ENCODE assay signal across 20 cellular contexts in genomic region chr17:2610640-2611175, GRCh38. TPM values are rescaled to one million over a fixed set of nuclear protein-coding genes. Genes with fewer than 3 reads are reported as not detected.
DNase-seq lines count a peak whose midpoint lies in the region; ATAC-seq, FAIRE-seq and TF ChIP-seq lines count a peak whose summit lies in the region.
"Had no signal": no experiment of that assay in that cellular context is flagged by ENCODE, and none has a peak within 500 bp of the region (broad histone marks: within the 10 kb centered on the region; RNA-seq: fewer than 3 reads in every experiment).

No MANE protein-coding gene starts in this region.

- TF ChIP-seq POLR2A in HepG2 (IDR thresholded peaks at IDR 0.05; ENCODE audit: insufficient read depth in 1 of 2, low read depth in 2 of 2, low read length in 2 of 2) (no peak), right lobe of liver (IDR thresholded peaks at IDR 0.05) (no peak)

- ATAC-seq in HepG2 (no peak), right lobe of liver (no peak), Panc1 (no peak), HG03520 (IDR thresholded peaks at IDR 0.05; ENCODE audit: unreplicated experiment) (no peak)
- ATAC-seq: Right ventricle myocardium inferior had no signal

- TF ChIP-seq RAD21 in HepG2 (CRISPR knock-in tag; IDR thresholded peaks at IDR 0.05) = no peak

- no peaks in the 10 kb centered on the region for H3K4me1 ChIP-seq in HepG2 (ENCODE audit: insufficient read depth, low read length)
- H3K4me1 ChIP-seq in right lobe of liver = peaks cover 0 to 13% (median 0%) of the 10 kb centered on the region in 4 donors
- H3K4me1 ChIP-seq in Panc1 (ENCODE audit: control insufficient read depth, insufficient read depth, low read length) = peaks cover 9% of the 10 kb centered on the region

- H3K9ac ChIP-seq in HepG2 (ENCODE audit: insufficient read depth, low read depth, low read length) = no peak overlapping the region

- POLR2A ChIA-PET in HepG2 (lab: Yijun Ruan, JAX) = no interaction called here
- POLR2A ChIA-PET in Panc1 (lab: Charles Lee) = no interaction called here

- H3K36me3 ChIP-seq in HepG2 (replicated peaks in 1 of 2; ENCODE audit: control insufficient read depth in 1 of 2, insufficient read depth in 2 of 2, low read length in 2 of 2) (no peaks in the 10 kb centered on the region; a peak in 3 of 5 replicates), right lobe of liver (no peaks in the 10 kb centered on the region), Panc1 (ENCODE audit: control insufficient read depth, insufficient read depth, low read length) (no peaks in the 10 kb centered on the region)
- H3K36me3 ChIP-seq: adrenal gland, esophagus muscularis mucosa, uterus had no signal

- 97% methylated on average over 2 of the region's 2 CpGs for WGBS in HepG2 (ENCODE audit: low lambda C conversion rate)
- WGBS in right lobe of liver (ENCODE audit: insufficient coverage, low coverage, low lambda C conversion rate, missing lambda C conversion rate) = 83% methylated on average over 2 of the region's 2 CpGs

- H3K9me3 ChIP-seq in HepG2 (ENCODE audit: low read length) (no peaks in the 10 kb centered on the region), right lobe of liver (no peaks in the 10 kb centered on the region), Panc1 (ENCODE audit: control insufficient read depth, insufficient read depth, low read depth, low read length) (no peaks in the 10 kb centered on the region)
- H3K9me3 ChIP-seq: adrenal gland, esophagus muscularis mucosa, spleen, uterus had no signal

- H3K27me3 ChIP-seq in HepG2 (ENCODE audit: control insufficient read depth in 1 of 2, insufficient read depth in 2 of 2, low read length in 2 of 2) (no peaks in the 10 kb centered on the region), right lobe of liver (no peaks in the 10 kb centered on the region), Panc1 (ENCODE audit: control insufficient read depth, insufficient read depth, low read length) (no peaks in the 10 kb centered on the region)
- H3K27me3 ChIP-seq: adrenal gland, esophagus muscularis mucosa, spleen, uterus had no signal

- H3K4me2 ChIP-seq in HepG2 (ENCODE audit: low read depth, low read length) = no peak overlapping the region

- DNase-seq in HepG2 (ENCODE audit: low spot score) (no peak), right lobe of liver (no peak), Panc1 (ENCODE audit: low read depth, low spot score) (no peak), iris pigment epithelial cell (ENCODE audit: low read depth) (peak; percentile 15), NCI-H69 (lab: John Stamatoyannopoulos, UW) (no peak), NCI-H1105 (lab: John Stamatoyannopoulos, UW) (no peak), middle frontal gyrus (ENCODE audit: extremely low spot score, low spot score) (no peak)
- DNase-seq: activated CD4-positive, alpha-beta T cell treated with anti-CD3 and anti-CD28 coated beads, Interleukin-2, amount 50 U/mL, for 1 hour; adrenal gland; COR-L47; naive B cell; NCI-H1436; spleen; stimulated activated CD8-positive, alpha-beta memory T cell treated with anti-CD3 and anti-CD28 coated beads, Interleukin-4, amount 100 ng/mL, for 48 hours; substantia nigra; T-helper 1 cell; uterus had no signal

- no peak for TF ChIP-seq CTCF in HepG2 (CRISPR knock-in tag; IDR thresholded peaks at IDR 0.05)
- no peak for TF ChIP-seq CTCF in right lobe of liver (IDR thresholded peaks at IDR 0.05)
- TF ChIP-seq CTCF in Panc1 (IDR thresholded peaks at IDR 0.05) = no peak

- H3K4me3 ChIP-seq in HepG2 (replicated peaks in 1 of 3; ENCODE audit: insufficient read depth in 1 of 3, low read depth in 2 of 3, low read length in 3 of 3) (no peak overlapping the region), right lobe of liver (no peak overlapping the region), Panc1 (ENCODE audit: low read depth in 2 of 2, low read length in 2 of 2) (no peak overlapping the region)
- H3K4me3 ChIP-seq: adrenal gland, esophagus muscularis mucosa, spleen, uterus had no signal

- intact Hi-C loops in HepG2 (cut with micrococcal nuclease; ENCODE audit: unreplicated experiment) (no loop called here), right lobe of liver (cut with DNase I) (no loop called here), Panc1 (cut with micrococcal nuclease; ENCODE audit: unreplicated experiment) (no loop called here)

- no peak for FAIRE-seq in HepG2 (lab: Jason Lieb, UNC)

- H3K27ac ChIP-seq in HepG2 (ENCODE audit: extremely low read length, insufficient read depth, low read length) (no peak overlapping the region), right lobe of liver (no peak overlapping the region), Panc1 (ENCODE audit: low read length) (no peak overlapping the region)
- H3K27ac ChIP-seq: adrenal gland, esophagus muscularis mucosa, spleen, uterus had no signal

- H2AFZ ChIP-seq in HepG2 (ENCODE audit: low read length) = no peak overlapping the region

- CTCF ChIA-PET in HepG2 (lab: Yijun Ruan, JAX; ENCODE audit: low intra/inter-chr PET ratio, low total read pairs) = no interaction called here
- CTCF ChIA-PET in Panc1 (lab: Charles Lee) = no interaction called here

- TF ChIP-seq EP300 in HepG2 (IDR thresholded peaks at IDR 0.05; ENCODE audit: low read depth in 2 of 2, low read length in 2 of 2) (no peak), HepG2 (CRISPR knock-in tag; IDR thresholded peaks at IDR 0.05; ENCODE audit: borderline replicate concordance) (no peak)

- H3K79me2 ChIP-seq in HepG2 (ENCODE audit: insufficient read depth, low read length) = peaks cover 92% of the 10 kb centered on the region

- TSS peak; percentile 21 for BruUV-seq in HepG2 (replicated peaks; lab: Mats Ljungman, UMichigan)
- BruUV-seq in Panc1 (replicated peaks; lab: Mats Ljungman, UMichigan) = TSS peak; percentile 20

- H4K20me1 ChIP-seq in HepG2 (ENCODE audit: insufficient read depth, low read length) = peaks cover 46% of the 10 kb centered on the region

- in situ Hi-C loops in HepG2 (cut with HindIII; ENCODE audit: extremely low pct_ligation_motif_present, low pct_unique_long_range_greater_than_20kb) (no loop called here), Panc1 (cut with HindIII; ENCODE audit: low pct_unique_long_range_greater_than_20kb, low sequenced_read_pairs) (no loop called here)

TF ChIP-seq in HepG2, 621 proteins besides CTCF, POLR2A, EP300 and RAD21 (continues in another document):
- TF ChIP-seq ZNF232 (CRISPR knock-in tag; IDR thresholded peaks at IDR 0.05; ENCODE audit: borderline replicate concordance) = no peak
- TF ChIP-seq ZNF75D (CRISPR knock-in tag; IDR thresholded peaks at IDR 0.05; ENCODE audit: borderline replicate concordance) = no peak
- TF ChIP-seq ETV5 (CRISPR knock-in tag; IDR thresholded peaks at IDR 0.05; ENCODE audit: borderline replicate concordance) = no peak
- TF ChIP-seq, protein P1, sequence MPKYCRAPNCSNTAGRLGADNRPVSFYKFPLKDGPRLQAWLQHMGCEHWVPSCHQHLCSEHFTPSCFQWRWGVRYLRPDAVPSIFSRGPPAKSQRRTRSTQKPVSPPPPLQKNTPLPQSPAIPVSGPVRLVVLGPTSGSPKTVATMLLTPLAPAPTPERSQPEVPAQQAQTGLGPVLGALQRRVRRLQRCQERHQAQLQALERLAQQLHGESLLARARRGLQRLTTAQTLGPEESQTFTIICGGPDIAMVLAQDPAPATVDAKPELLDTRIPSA (CRISPR knock-in tag; IDR thresholded peaks at IDR 0.05; ENCODE audit: borderline replicate concordance) = no peak
- TF ChIP-seq STAG1 (CRISPR knock-in tag; IDR thresholded peaks at IDR 0.05) = no peak
- TF ChIP-seq HCFC1 (IDR thresholded peaks at IDR 0.05; ENCODE audit: low read depth, low read length) = no peak
- TF ChIP-seq ADNP (CRISPR knock-in tag; IDR thresholded peaks at IDR 0.05) = no peak
- TF ChIP-seq ZNF879 (CRISPR knock-in tag; IDR thresholded peaks at IDR 0.05) = no peak
- TF ChIP-seq ZNF235 (CRISPR knock-in tag; IDR thresholded peaks at IDR 0.05; ENCODE audit: borderline replicate concordance) = no peak
- no peak for TF ChIP-seq ZSCAN9 (CRISPR knock-in tag; IDR thresholded peaks at IDR 0.05; ENCODE audit: borderline replicate concordance)
- TF ChIP-seq TAF1 (CRISPR knock-in tag; IDR thresholded peaks at IDR 0.05) = no peak
- TF ChIP-seq NR3C1 (CRISPR knock-in tag; IDR thresholded peaks at IDR 0.05) = no peak
- TF ChIP-seq HHEX (CRISPR knock-in tag; IDR thresholded peaks at IDR 0.05) = no peak

RNA-seq across cellular contexts. Expression of gene PAFAH1B1, which starts 17.3 kb away (rescaled TPM):
- total RNA-seq in HepG2 (2016; rRNA removed; fragmentation: Illumina TruSeq; extraction: Trizol) (64.9 and 93.8 TPM in 2 replicates), right lobe of liver (10 to 100 TPM; 32.6 to 69.9 (median 42.2) TPM), Panc1 (2021; ENCODE audit: unreplicated experiment) (120 TPM)
- total RNA-seq in HepG2 (2016; cell fraction: cytosol; rRNA removed; fragmentation: Illumina TruSeq; extraction: Trizol; ENCODE audit: low read depth) = 25.0 and 28.0 TPM in 2 replicates
- 64.0 and 82.0 TPM in 2 replicates for total RNA-seq in HepG2 (2016; cell fraction: insoluble cytoplasmic fraction; rRNA removed; fragmentation: Illumina TruSeq; extraction: Trizol)
- total RNA-seq in HepG2 (2016; cell fraction: membrane; rRNA removed; fragmentation: Illumina TruSeq; extraction: Trizol) = 28.1 and 42.3 TPM in 2 replicates
- total RNA-seq in HepG2 (2016; cell fraction: nucleus; rRNA removed; fragmentation: Illumina TruSeq; extraction: Trizol) = 32.7 and 40.0 TPM in 2 replicates
- polyA plus RNA-seq in HepG2 (2011; rRNA removed) = 35.9 and 46.0 TPM in 2 replicates
- 20.0 and 28.0 TPM in 2 replicates for polyA plus RNA-seq in HepG2 (2011; cell fraction: cytosol; rRNA removed)
- 20.1 and 28.1 TPM in 2 replicates for polyA plus RNA-seq in HepG2 (2011; cell fraction: nucleus; rRNA removed)
- 59.7 and 61.2 TPM in 2 replicates for polyA plus RNA-seq in HepG2 (2012)
- polyA plus RNA-seq in HepG2 (2016; cell fraction: cytosol; fragmentation: Illumina TruSeq; extraction: Trizol; ENCODE audit: low read depth) = 15.1 and 21.5 TPM in 2 replicates
- polyA plus RNA-seq in HepG2 (2016; cell fraction: insoluble cytoplasmic fraction; fragmentation: Illumina TruSeq; extraction: Trizol; ENCODE audit: low read depth) = 80.8 and 92.4 TPM in 2 replicates
- polyA plus RNA-seq in HepG2 (2016; cell fraction: membrane; fragmentation: Illumina TruSeq; extraction: Trizol; ENCODE audit: low read depth) = 21.9 and 31.1 TPM in 2 replicates
- polyA plus RNA-seq in HepG2 (2016; cell fraction: nucleus; fragmentation: Illumina TruSeq; extraction: Trizol; ENCODE audit: insufficient read depth, low read depth) = 58.0 and 61.2 TPM in 2 replicates
- polyA minus RNA-seq in HepG2 (2011; rRNA and poly(A)+ RNA removed; ENCODE audit: low replicate concordance) = 45.1 and 73.6 TPM in 2 replicates
- 28.9 and 44.8 TPM in 2 replicates for polyA minus RNA-seq in HepG2 (2011; cell fraction: cytosol; rRNA and poly(A)+ RNA removed)
- 38.7 and 39.8 TPM in 2 replicates for polyA minus RNA-seq in HepG2 (2011; cell fraction: nucleus; rRNA and poly(A)+ RNA removed)
- polyA plus RNA-seq in Panc1 (2012; ENCODE audit: insufficient read length) = 65.0 TPM
